2 cellular contexts compared by ENCODE assay signal in genomic region chr9:136663311-136663679, GRCh38.
TF ChIP-seq lines count a peak whose summit lies in the region.

No MANE protein-coding gene starts in this region.

TF ChIP-seq in H1, 55 proteins besides CTCF, POLR2A, EP300 and RAD21:
- TF ChIP-seq JUND (IDR thresholded peaks at IDR 0.05; ENCODE audit: low read length) (no peak), USF2 (IDR thresholded peaks at IDR 0.05; ENCODE audit: low read length) (no peak), NANOG (IDR thresholded peaks at IDR 0.05; ENCODE audit: insufficient read depth, low read depth, low read length, poor library complexity, severe bottlenecking) (no peak), TEAD4 (IDR thresholded peaks at IDR 0.05; ENCODE audit: low read depth, low read length) (no peak), CEBPB (IDR thresholded peaks at IDR 0.05; ENCODE audit: low read depth, low read length) (no peak), RFX5 (IDR thresholded peaks at IDR 0.05; ENCODE audit: borderline replicate concordance, low read depth, low read length) (no peak)

TF ChIP-seq in GM12891, 5 proteins besides CTCF, POLR2A, EP300 and RAD21:
- no peak for TF ChIP-seq SPI1 (IDR thresholded peaks at IDR 0.05; ENCODE audit: low read depth, low read length)
- TF ChIP-seq POLR2AphosphoS5 (IDR thresholded peaks at IDR 0.05; ENCODE audit: low read depth, low read length) = no peak
- TF ChIP-seq PAX5 (IDR thresholded peaks at IDR 0.05; ENCODE audit: insufficient read depth, low read length, severe bottlenecking) = no peak
- no peak for TF ChIP-seq TAF1 (IDR thresholded peaks at IDR 0.05; ENCODE audit: low read depth, low read length)
- no peak for TF ChIP-seq POU2F2 (IDR thresholded peaks at IDR 0.05; ENCODE audit: low read depth, low read length)
